21 cellular contexts compared by ENCODE assay signal in genomic region chr11:119828011-119828410, GRCh38.
DNase-seq lines count a peak whose midpoint lies in the region; ATAC-seq, FAIRE-seq and TF ChIP-seq lines count a peak whose summit lies in the region.
"Had no signal": no experiment of that assay in that cellular context is flagged by ENCODE, and none has a peak within 500 bp of the region (broad histone marks: within the 10 kb centered on the region; RNA-seq: fewer than 3 reads in every experiment).

No MANE protein-coding gene starts in this region.

- H3K36me3 Mint-ChIP-seq in GM23338 (ENCODE audit: low read depth) (peaks cover 3% of the 10 kb centered on the region; the same call in 2 of the 3 replicates), neural progenitor cell (no peaks in the 10 kb centered on the region)
- H3K36me3 Mint-ChIP-seq: CD8-positive, alpha-beta memory T cell had no signal

- H3K27ac Mint-ChIP-seq in GM23338 (no peak overlapping the region), neural progenitor cell (no peak overlapping the region)
- H3K27ac Mint-ChIP-seq: CD8-positive, alpha-beta memory T cell; T-helper 17 cell had no signal

- CTCF ChIA-PET in HepG2 (lab: Yijun Ruan, JAX; ENCODE audit: low intra/inter-chr PET ratio, low total read pairs) = no interaction called here

- TF ChIP-seq CTCF in GM23338 (conservative IDR thresholded peaks at IDR 0.05; ENCODE audit: low read depth in 2 of 2) (no peak), neural progenitor cell (IDR thresholded peaks at IDR 0.05) (no peak), HepG2 (CRISPR knock-in tag; IDR thresholded peaks at IDR 0.05) (no peak)

- H3K4me3 Mint-ChIP-seq in GM23338 (no peak overlapping the region), neural progenitor cell (no peak overlapping the region)
- H3K4me3 Mint-ChIP-seq: CD8-positive, alpha-beta memory T cell; T-helper 17 cell had no signal

- H3K27me3 ChIP-seq in GM23338 (ENCODE audit: insufficient read depth) = no peaks in the 10 kb centered on the region
- H3K27me3 ChIP-seq in neural progenitor cell = no peaks in the 10 kb centered on the region
- no peaks in the 10 kb centered on the region for H3K27me3 ChIP-seq in effector memory CD4-positive, alpha-beta T cell (replicated peaks; ENCODE audit: control insufficient read depth, insufficient read depth, low read length, poor library complexity, severe bottlenecking)
- peaks cover 0 to 22% of the 10 kb centered on the region in 2 experiments; a peak in 2 of 5 replicates for H3K27me3 ChIP-seq in HepG2 (ENCODE audit: control insufficient read depth in 1 of 2, insufficient read depth in 2 of 2, low read length in 2 of 2)
- H3K27me3 ChIP-seq: SJCRH30 had no signal

- H3K9ac ChIP-seq in neural progenitor cell (no peak overlapping the region), HepG2 (ENCODE audit: insufficient read depth, low read depth, low read length) (no peak overlapping the region)
- H3K9ac ChIP-seq: GM23248 had no signal

- WGBS in HepG2 (ENCODE audit: low lambda C conversion rate) = 27% methylated on average over 9 of the region's 9 CpGs

- H3K9me3 Mint-ChIP-seq in GM23338 = peaks cover 9% of the 10 kb centered on the region
- H3K9me3 Mint-ChIP-seq in neural progenitor cell = peaks cover 7% of the 10 kb centered on the region

- in situ Hi-C loops in HepG2 (cut with HindIII; ENCODE audit: extremely low pct_ligation_motif_present, low pct_unique_long_range_greater_than_20kb) = no loop called here

- BruUV-seq in HepG2 (replicated peaks; lab: Mats Ljungman, UMichigan) = no TSS peak

- no peak for TF ChIP-seq RAD21 in HepG2 (CRISPR knock-in tag; IDR thresholded peaks at IDR 0.05)

- H4K20me1 ChIP-seq in GM23338 (replicated peaks; ENCODE audit: insufficient read depth) = no peaks in the 10 kb centered on the region
- H4K20me1 ChIP-seq in neural progenitor cell (ENCODE audit: low read depth) = no peaks in the 10 kb centered on the region
- no peaks in the 10 kb centered on the region for H4K20me1 ChIP-seq in HepG2 (ENCODE audit: insufficient read depth, low read length)

- H3K4me1 Mint-ChIP-seq in GM23338 = peaks cover 20% of the 10 kb centered on the region
- H3K4me1 Mint-ChIP-seq in neural progenitor cell = peaks cover 26% of the 10 kb centered on the region
- H3K4me1 Mint-ChIP-seq: CD8-positive, alpha-beta memory T cell; T-helper 17 cell had no signal

- H3K4me1 ChIP-seq in GM23338 (ENCODE audit: insufficient read depth) (peaks cover 8% of the 10 kb centered on the region; the same call in 1 of the 2 replicates), neural progenitor cell (peaks cover 23% of the 10 kb centered on the region), HepG2 (ENCODE audit: insufficient read depth, low read length) (peaks cover 6% of the 10 kb centered on the region; the same call in 1 of the 2 replicates)
- no peaks in the 10 kb centered on the region for H3K4me1 ChIP-seq in effector memory CD4-positive, alpha-beta T cell (ENCODE audit: control insufficient read depth, insufficient read depth, low read length, poor library complexity, severe bottlenecking)
- H3K4me1 ChIP-seq: SJCRH30 had no signal

- H3K9me2 ChIP-seq in GM23338 (ENCODE audit: insufficient read depth) = peaks cover 2% of the 10 kb centered on the region; the same call in 1 of the 2 replicates

- no peak overlapping the region for H3K4me3 ChIP-seq in GM23338
- no peak overlapping the region for H3K4me3 ChIP-seq in neural progenitor cell
- no peak overlapping the region for H3K4me3 ChIP-seq in effector memory CD4-positive, alpha-beta T cell (ENCODE audit: insufficient read depth, low read depth, low read length, poor library complexity, severe bottlenecking)
- H3K4me3 ChIP-seq in HepG2 (replicated peaks in 1 of 3; ENCODE audit: insufficient read depth in 1 of 3, low read depth in 2 of 3, low read length in 3 of 3) = no peak overlapping the region
- H3K4me3 ChIP-seq: GM23248, PC-9, SJCRH30 had no signal

- TF ChIP-seq EP300 in HepG2 (IDR thresholded peaks at IDR 0.05; ENCODE audit: low read depth in 2 of 2, low read length in 2 of 2) (no peak), HepG2 (CRISPR knock-in tag; IDR thresholded peaks at IDR 0.05; ENCODE audit: borderline replicate concordance) (no peak)

- H3K27me3 Mint-ChIP-seq in GM23338 (ENCODE audit: insufficient read depth, low read depth, poor library complexity) = peaks cover 2% of the 10 kb centered on the region
- peaks cover 10% of the 10 kb centered on the region for H3K27me3 Mint-ChIP-seq in neural progenitor cell (ENCODE audit: insufficient read depth, low read depth)

- no peak for TF ChIP-seq POLR2A in HepG2 (IDR thresholded peaks at IDR 0.05; ENCODE audit: insufficient read depth in 1 of 2, low read depth in 2 of 2, low read length in 2 of 2)

- H3K27ac ChIP-seq in GM23338 (ENCODE audit: low read depth) (no peak overlapping the region), neural progenitor cell (no peak overlapping the region), HepG2 (ENCODE audit: extremely low read length, insufficient read depth, low read length) (no peak overlapping the region)
- no peak overlapping the region for H3K27ac ChIP-seq in effector memory CD4-positive, alpha-beta T cell (ENCODE audit: insufficient read depth, low read length, poor library complexity, severe bottlenecking)
- H3K27ac ChIP-seq: GM23248, PC-9, SJCRH30 had no signal

- ATAC-seq in GM23338 = no peak
- ATAC-seq in HG03039 (IDR thresholded peaks at IDR 0.05; ENCODE audit: unreplicated experiment) = no peak
- ATAC-seq in HepG2 = no peak
- ATAC-seq: T-helper 17 cell had no signal

- H3K36me3 ChIP-seq in GM23338 (ENCODE audit: insufficient read depth) = no peaks in the 10 kb centered on the region
- no peaks in the 10 kb centered on the region for H3K36me3 ChIP-seq in neural progenitor cell
- no peaks in the 10 kb centered on the region for H3K36me3 ChIP-seq in effector memory CD4-positive, alpha-beta T cell (ENCODE audit: control insufficient read depth, insufficient read depth, low read length)
- H3K36me3 ChIP-seq in HepG2 (replicated peaks in 1 of 2; ENCODE audit: control insufficient read depth in 1 of 2, insufficient read depth in 2 of 2, low read length in 2 of 2) = no peaks in the 10 kb centered on the region
- H3K36me3 ChIP-seq: SJCRH30 had no signal

- H3K4me2 ChIP-seq in GM23338 = no peak overlapping the region
- H3K4me2 ChIP-seq in neural progenitor cell = no peak overlapping the region
- no peak overlapping the region for H3K4me2 ChIP-seq in HepG2 (ENCODE audit: low read depth, low read length)
- H3K4me2 ChIP-seq: PC-9 had no signal

- no peaks in the 10 kb centered on the region for H3F3A ChIP-seq in GM23338 (replicated peaks; ENCODE audit: low read depth)
- no peaks in the 10 kb centered on the region for H3F3A ChIP-seq in neural progenitor cell (ENCODE audit: low read depth)

- H3K9me3 ChIP-seq in neural progenitor cell (ENCODE audit: low read depth) = peaks cover 4% of the 10 kb centered on the region
- no peaks in the 10 kb centered on the region for H3K9me3 ChIP-seq in effector memory CD4-positive, alpha-beta T cell (ENCODE audit: control insufficient read depth, low read length)
- H3K9me3 ChIP-seq in HepG2 (ENCODE audit: low read length) = no peaks in the 10 kb centered on the region
- H3K9me3 ChIP-seq: SJCRH30 had no signal

- H2AFZ ChIP-seq in GM23338 = peak overlapping the region; percentile 84; the same call in 1 of the 2 replicates
- peak overlapping the region; percentile 79 for H2AFZ ChIP-seq in neural progenitor cell (replicated peaks)
- no peak overlapping the region for H2AFZ ChIP-seq in HepG2 (ENCODE audit: low read length)
- H2AFZ ChIP-seq: GM23248, PC-9 had no signal

- H3K79me2 ChIP-seq in GM23338 (replicated peaks; ENCODE audit: insufficient read depth) (no peaks in the 10 kb centered on the region), neural progenitor cell (ENCODE audit: low read depth) (no peaks in the 10 kb centered on the region), HepG2 (ENCODE audit: insufficient read depth, low read length) (no peaks in the 10 kb centered on the region)

- POLR2A ChIA-PET in HepG2 (lab: Yijun Ruan, JAX) = no interaction called here

- no peak for FAIRE-seq in HepG2 (lab: Jason Lieb, UNC)
- FAIRE-seq: D721Med had no signal

- DNase-seq in DMS153 (lab: John Stamatoyannopoulos, UW) = peak; percentile 72
- DNase-seq in GM23338 (ENCODE audit: low spot score) = no peak
- peak; percentile 74 for DNase-seq in NCI-H69 (lab: John Stamatoyannopoulos, UW)
- no peak for DNase-seq in neural progenitor cell (ENCODE audit: low spot score)
- no peak for DNase-seq in effector memory CD4-positive, alpha-beta T cell
- no peak for DNase-seq in HepG2 (ENCODE audit: low spot score)
- DNase-seq: ACHN; C1 segment of cervical spinal cord; CD8-positive, alpha-beta memory T cell; GF-D8; GM23248; HCEC 1CT; MM.1S; NCI-H1092; NCI-H1694 treated with DMSO at 0.1 percent for 48 hours; NCI-H2171; PC-9; SJCRH30; T-helper 17 cell had no signal

- intact Hi-C loops in HepG2 (cut with micrococcal nuclease; ENCODE audit: unreplicated experiment) = no loop called here

TF ChIP-seq in GM23338, 12 proteins besides CTCF, POLR2A, EP300 and RAD21 (continues in another document):
- TF ChIP-seq EZH2phosphoT487 (IDR thresholded peaks at IDR 0.05; ENCODE audit: unreplicated experiment) (no peak), NANOG (IDR thresholded peaks at IDR 0.05; ENCODE audit: borderline replicate concordance) (no peak), ZNF114 (CRISPR knock-in tag; IDR thresholded peaks at IDR 0.05) (no peak)

TF ChIP-seq in HepG2, 621 proteins besides CTCF, POLR2A, EP300 and RAD21:
- TF ChIP-seq PATZ1 (CRISPR knock-in tag; IDR thresholded peaks at IDR 0.05) = no peak
- TF ChIP-seq MXD4 (CRISPR knock-in tag; IDR thresholded peaks at IDR 0.05) = no peak

Comparison
In these comparisons a context has a peak if more than half of its experiments do, and no peak if none do; other contexts are left out.
1. DNase-seq: peak in DMS153 (single experiment) and NCI-H69 (single experiment); none in GM23338 (single experiment), neural progenitor cell (single experiment), effector memory CD4-positive, alpha-beta T cell (0 of 3) and HepG2 (single experiment).